Comparison of ENCODE assay signal across 27 cellular contexts in the genomic region with DNA sequence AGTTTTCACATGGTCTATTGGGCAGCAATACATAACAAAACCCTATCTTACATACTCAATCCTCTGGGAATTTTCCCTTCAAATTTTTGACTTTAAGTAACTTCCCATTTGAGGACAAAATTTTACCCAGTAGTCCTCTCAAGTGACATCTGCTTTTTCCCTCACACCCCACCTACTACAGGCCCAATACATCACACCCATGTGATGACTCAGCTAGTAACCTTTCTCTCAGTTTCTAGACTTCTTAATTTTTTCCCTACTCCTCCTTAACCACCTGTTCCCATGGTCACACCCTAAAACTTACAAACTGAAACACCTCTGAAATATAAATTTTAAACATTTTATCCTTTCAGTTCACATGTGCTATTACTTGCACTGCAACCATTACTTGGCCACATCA. TPM values are rescaled to one million over a fixed set of nuclear protein-coding genes. Genes with fewer than 3 reads are reported as not detected.
DNase-seq lines count a peak whose midpoint lies in the region; ATAC-seq lines count a peak whose summit lies in the region.
"Had no signal": no experiment of that assay in that cellular context is flagged by ENCODE, and none has a peak within 500 bp of the region (broad histone marks: within the 10 kb centered on the region; RNA-seq: fewer than 3 reads in every experiment).

No MANE protein-coding gene starts in this region.

- no peak for DNase-seq in activated T-cell treated with anti-CD3 and anti-CD28 coated beads, Interleukin-2, amount 50 U/mL, for 24 hours
- DNase-seq in activated T-cell treated with anti-CD3 and anti-CD28 coated beads for 4 hours: no peak
- DNase-seq in stimulated activated effector memory CD8-positive, alpha-beta T cell treated with anti-CD3 and anti-CD28 coated beads, Interleukin-12 subunit alpha, Interleukin-12 subunit beta, amount 100 ng/mL, for 72 hours (ENCODE audit: low spot score in 2 of 2): no peak
- DNase-seq in mesenteric fat pad (ENCODE audit: low spot score): no peak
- DNase-seq in HUDEP-2 (lab: John Stamatoyannopoulos, UW; ENCODE audit: unreplicated experiment in 76 of 76): no peak
- DNase-seq in NCI-H446 (lab: John Stamatoyannopoulos, UW): no peak
- DNase-seq: activated CD4-positive, CD25-positive, alpha-beta regulatory T cell; activated CD8-positive, alpha-beta memory T cell treated with anti-CD3 and anti-CD28 coated beads for 24 hours; activated naive CD8-positive, alpha-beta T cell treated with anti-CD3 and anti-CD28 coated beads, Interleukin-2, amount 10 ng/mL, durations not matched to agents 7 days and 5 days; AML-193; CD4-positive, alpha-beta memory T cell; esophagus squamous epithelium; foreskin melanocyte; left colon; mammary epithelial cell; NCI-H1105; NCI-H2029 treated with DMSO at 0.1 percent for 48 hours; NCI-H226; NCI-H774; nephron progenitor cell; ovary; retina; T-helper 1 cell had no signal

- peaks cover 6% of the 10 kb centered on the region for H3K27me3 Mint-ChIP-seq in activated T-cell treated with anti-CD3 and anti-CD28 coated beads, Interleukin-2, amount 50 U/mL, for 24 hours
- H3K27me3 Mint-ChIP-seq: activated naive CD8-positive, alpha-beta T cell treated with anti-CD3 and anti-CD28 coated beads, Interleukin-2, amount 10 ng/mL, durations not matched to agents 7 days and 5 days had no signal

- no peaks in the 10 kb centered on the region for H3K9me3 Mint-ChIP-seq in activated T-cell treated with anti-CD3 and anti-CD28 coated beads, Interleukin-2, amount 50 U/mL, for 24 hours
- no peaks in the 10 kb centered on the region for H3K9me3 Mint-ChIP-seq in stimulated activated effector memory CD8-positive, alpha-beta T cell treated with anti-CD3 and anti-CD28 coated beads, Interleukin-12 subunit alpha, Interleukin-12 subunit beta, amount 100 ng/mL, for 72 hours
- H3K9me3 Mint-ChIP-seq: nephron progenitor cell had no signal

- H3K27ac Mint-ChIP-seq in activated T-cell treated with anti-CD3 and anti-CD28 coated beads, Interleukin-2, amount 50 U/mL, for 24 hours: peak overlapping the region; percentile 24
- no peak overlapping the region for H3K27ac Mint-ChIP-seq in stimulated activated effector memory CD8-positive, alpha-beta T cell treated with anti-CD3 and anti-CD28 coated beads, Interleukin-12 subunit alpha, Interleukin-12 subunit beta, amount 100 ng/mL, for 72 hours
- H3K27ac Mint-ChIP-seq: activated naive CD8-positive, alpha-beta T cell treated with anti-CD3 and anti-CD28 coated beads, Interleukin-2, amount 10 ng/mL, durations not matched to agents 7 days and 5 days; CD4-positive, alpha-beta memory T cell; IgD-negative memory B cell; nephron progenitor cell had no signal

- ATAC-seq in GM21390 (IDR thresholded peaks at IDR 0.05; ENCODE audit: unreplicated experiment) (peak; percentile 51), HG02973 (IDR thresholded peaks at IDR 0.05; ENCODE audit: unreplicated experiment) (peak; percentile 64)
- ATAC-seq in stimulated activated effector memory CD8-positive, alpha-beta T cell treated with anti-CD3 and anti-CD28 coated beads, Interleukin-12 subunit alpha, Interleukin-12 subunit beta, amount 100 ng/mL, for 72 hours: peak; percentile 80
- ATAC-seq: A549, left colon had no signal

- no peak overlapping the region for H3K4me3 Mint-ChIP-seq in activated T-cell treated with anti-CD3 and anti-CD28 coated beads, Interleukin-2, amount 50 U/mL, for 24 hours
- H3K4me3 Mint-ChIP-seq in stimulated activated effector memory CD8-positive, alpha-beta T cell treated with anti-CD3 and anti-CD28 coated beads, Interleukin-12 subunit alpha, Interleukin-12 subunit beta, amount 100 ng/mL, for 72 hours: no peak overlapping the region
- H3K4me3 Mint-ChIP-seq: activated naive CD8-positive, alpha-beta T cell treated with anti-CD3 and anti-CD28 coated beads, Interleukin-2, amount 10 ng/mL, durations not matched to agents 7 days and 5 days; CD4-positive, alpha-beta memory T cell; nephron progenitor cell had no signal

- peaks cover 18% of the 10 kb centered on the region for H3K4me1 Mint-ChIP-seq in activated T-cell treated with anti-CD3 and anti-CD28 coated beads, Interleukin-2, amount 50 U/mL, for 24 hours (ENCODE audit: low read depth)
- peaks cover 11% of the 10 kb centered on the region for H3K4me1 Mint-ChIP-seq in stimulated activated effector memory CD8-positive, alpha-beta T cell treated with anti-CD3 and anti-CD28 coated beads, Interleukin-12 subunit alpha, Interleukin-12 subunit beta, amount 100 ng/mL, for 72 hours
- H3K4me1 Mint-ChIP-seq: CD4-positive, alpha-beta memory T cell; IgD-negative memory B cell; nephron progenitor cell had no signal

- H3K36me3 Mint-ChIP-seq in activated T-cell treated with anti-CD3 and anti-CD28 coated beads, Interleukin-2, amount 50 U/mL, for 24 hours (ENCODE audit: low read depth): no peaks in the 10 kb centered on the region
- no peaks in the 10 kb centered on the region for H3K36me3 Mint-ChIP-seq in stimulated activated effector memory CD8-positive, alpha-beta T cell treated with anti-CD3 and anti-CD28 coated beads, Interleukin-12 subunit alpha, Interleukin-12 subunit beta, amount 100 ng/mL, for 72 hours

RNA-seq across cellular contexts. Expression of gene RAP1GDS1, which starts 12.2 kb away (rescaled TPM):
- 40.0 TPM for total RNA-seq in mesenteric fat pad
